8 cellular contexts compared by ENCODE assay signal in the genomic region with DNA sequence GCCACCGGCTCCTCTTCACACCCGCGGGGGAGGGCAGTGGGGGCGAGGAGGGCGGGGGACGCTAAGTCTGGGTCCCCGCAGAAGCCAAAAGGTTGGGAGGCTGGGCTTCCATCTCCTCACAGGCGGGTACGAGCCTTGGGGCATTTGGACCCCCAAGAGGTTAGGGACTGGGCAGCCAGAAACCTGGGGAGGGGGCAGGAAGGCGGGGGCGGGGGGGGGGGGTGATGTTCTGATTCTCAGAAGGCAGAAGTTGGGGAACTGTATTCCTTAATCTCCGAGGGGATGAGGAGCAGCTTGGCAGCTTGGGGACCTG. TPM values are rescaled to one million over a fixed set of nuclear protein-coding genes. Genes with fewer than 3 reads are reported as not detected.
DNase-seq lines count a peak whose midpoint lies in the region; ATAC-seq, FAIRE-seq and TF ChIP-seq lines count a peak whose summit lies in the region.

No MANE protein-coding gene starts in this region.

- H3K4me3 ChIP-seq in AG10803 (ENCODE audit: low read length) (peak overlapping the region; percentile 62), Loucy (ENCODE audit: low read length, poor library complexity, severe bottlenecking) (peak overlapping the region; percentile 82), colonic mucosa (peak overlapping the region; percentile 45)
- peak overlapping the region; percentile 81 for H3K4me3 ChIP-seq in naive thymus-derived CD4-positive, alpha-beta T cell (ENCODE audit: low read length)

- H3F3A ChIP-seq in Loucy (ENCODE audit: low read depth) = peaks cover 4% of the 10 kb centered on the region; the same call in 1 of the 2 replicates

- H3K4me3 Mint-ChIP-seq in naive thymus-derived CD4-positive, alpha-beta T cell = peak overlapping the region; percentile 91 to 96 (median 94)

- H3K9me3 ChIP-seq in Loucy (ENCODE audit: insufficient read depth, low read depth, low read length) (no peaks in the 10 kb centered on the region), colonic mucosa (no peaks in the 10 kb centered on the region)
- no peaks in the 10 kb centered on the region for H3K9me3 ChIP-seq in naive thymus-derived CD4-positive, alpha-beta T cell (ENCODE audit: control insufficient read depth in 2 of 3, low read length in 3 of 3)

- H3K9ac ChIP-seq in Loucy (ENCODE audit: low read depth, low read length, poor library complexity, severe bottlenecking) (peak overlapping the region; percentile 82), colonic mucosa (ENCODE audit: low read depth in 2 of 2, low read length in 2 of 2) (peak overlapping the region; percentile 53 to 99)

- H3K36me3 Mint-ChIP-seq in naive thymus-derived CD4-positive, alpha-beta T cell = peaks cover 0 to 68% (median 4%) of the 10 kb centered on the region in 5 donors

- intact Hi-C loops in colonic mucosa (cut with DNase I) = no loop called here
- intact Hi-C loops in naive thymus-derived CD4-positive, alpha-beta T cell (cut with micrococcal nuclease) = loop anchor here (1.0 to 5.0 kb wide), 6 partner anchors 17 to 971 kb away; partner anchors contain the start of genes KCNN4 (in 1 of the 2), RELB (in 1 of the 2), TOMM40 (in 1 of the 2) and ZNF180 (in 1 of the 2)

- H3K4me1 Mint-ChIP-seq in naive thymus-derived CD4-positive, alpha-beta T cell = peaks cover 35 to 74% (median 66%) of the 10 kb centered on the region in 7 donors

- peaks cover 0 to 3% (median 0%) of the 10 kb centered on the region in 5 donors for H3K27me3 Mint-ChIP-seq in naive thymus-derived CD4-positive, alpha-beta T cell

- peak overlapping the region; percentile 90 for H3K4me2 ChIP-seq in Loucy (ENCODE audit: low read depth, low read length, poor library complexity, severe bottlenecking)

- no peak for ATAC-seq in naive thymus-derived CD4-positive, alpha-beta T cell
- no peak for ATAC-seq in omental fat pad (ENCODE audit: low FRiP score)

- no peaks in the 10 kb centered on the region for H3K9me2 ChIP-seq in Loucy (replicated peaks; ENCODE audit: low read depth, low read length)

- peaks cover 4% of the 10 kb centered on the region for H4K20me1 ChIP-seq in Loucy (ENCODE audit: insufficient read depth, low read length, poor library complexity, severe bottlenecking)

- peak overlapping the region; percentile 13; the same call in 1 of the 2 replicates for H2AFZ ChIP-seq in Loucy (ENCODE audit: low read length)

- peaks cover 12% of the 10 kb centered on the region; the same call in 1 of the 2 replicates for H3K79me2 ChIP-seq in Loucy (ENCODE audit: insufficient read depth, low read length)

- H3K4me1 ChIP-seq in Loucy (ENCODE audit: insufficient read depth, low read length, poor library complexity, severe bottlenecking) (peaks cover 40% of the 10 kb centered on the region), colonic mucosa (peaks cover 31% of the 10 kb centered on the region)
- peaks cover 46 to 60% of the 10 kb centered on the region in 2 donors for H3K4me1 ChIP-seq in naive thymus-derived CD4-positive, alpha-beta T cell (ENCODE audit: control insufficient read depth in 2 of 2, insufficient read depth in 2 of 2, low read length in 2 of 2)

- H3K27me3 ChIP-seq in Loucy (ENCODE audit: insufficient read depth, low read length, poor library complexity, severe bottlenecking) (no peaks in the 10 kb centered on the region), colonic mucosa (no peaks in the 10 kb centered on the region)
- no peaks in the 10 kb centered on the region for H3K27me3 ChIP-seq in naive thymus-derived CD4-positive, alpha-beta T cell (ENCODE audit: control insufficient read depth in 2 of 2, insufficient read depth in 2 of 2, low read length in 2 of 2)

- H3K9me3 Mint-ChIP-seq in naive thymus-derived CD4-positive, alpha-beta T cell = no peaks in the 10 kb centered on the region

- no peaks in the 10 kb centered on the region for H3K36me3 ChIP-seq in Loucy (ENCODE audit: insufficient read depth, low read length)
- peaks cover 14% of the 10 kb centered on the region for H3K36me3 ChIP-seq in colonic mucosa
- peaks cover 0 to 27% (median 3%) of the 10 kb centered on the region in 3 experiments for H3K36me3 ChIP-seq in naive thymus-derived CD4-positive, alpha-beta T cell (ENCODE audit: control insufficient read depth in 2 of 3, insufficient read depth in 3 of 3, low read length in 3 of 3)

- H3K27ac Mint-ChIP-seq in naive thymus-derived CD4-positive, alpha-beta T cell = peak overlapping the region; percentile 93 to 99 (median 97)

- POLR2A ChIA-PET in naive thymus-derived CD4-positive, alpha-beta T cell (lab: Charles Lee) = interaction anchor here (0.6 to 2.6 kb wide), 6 partner anchors 10 to 860 kb away, joined by 3 to 12 read pairs (median 4); no protein-coding TSS in a partner anchor

- no peak for TF ChIP-seq CTCF in AG10803 (conservative IDR thresholded peaks at IDR 0.05; ENCODE audit: low read length)
- no peak for TF ChIP-seq CTCF in Loucy (conservative IDR thresholded peaks at IDR 0.05; ENCODE audit: low read length)
- TF ChIP-seq CTCF in colonic mucosa (IDR thresholded peaks at IDR 0.05) = no peak
- TF ChIP-seq CTCF in omental fat pad (IDR thresholded peaks at IDR 0.05) = no peak

- TF ChIP-seq POLR2A in GM12892 (IDR thresholded peaks at IDR 0.05; ENCODE audit: low read depth, low read length) = no peak

- no peak for FAIRE-seq in GM12892 (lab: Jason Lieb, UNC)

- peak overlapping the region; percentile 99 for H3K27ac ChIP-seq in colonic mucosa
- peak overlapping the region; percentile 97 for H3K27ac ChIP-seq in naive thymus-derived CD4-positive, alpha-beta T cell (ENCODE audit: low read depth, low read length)

- DNase-seq in AG10803 (ENCODE audit: low read depth) = no peak
- DNase-seq in colonic mucosa = no peak
- DNase-seq in naive thymus-derived CD4-positive, alpha-beta T cell = no peak
- no peak for DNase-seq in GM12892 (ENCODE audit: insufficient read length)
- no peak for DNase-seq in HK-2 (ENCODE audit: unreplicated experiment)
- DNase-seq in omental fat pad (ENCODE audit: low spot score) = no peak
- no peak for DNase-seq in ureter (ENCODE audit: low spot score)

- CTCF ChIA-PET in naive thymus-derived CD4-positive, alpha-beta T cell (lab: Charles Lee) = interaction anchor here (1.3 to 1.9 kb wide), 3 partner anchors 17 to 32 kb away, joined by 5 to 17 read pairs (median 9); no protein-coding TSS in a partner anchor

RNA-seq across cellular contexts. Expression of gene BCL3, which starts 5.1 kb away (rescaled TPM):
- 10 to 100 TPM; 76.4 to 99.5 TPM for total RNA-seq in colonic mucosa
- 100 to 1,000 TPM in 1 of 5 experiments, 10 to 100 TPM in 4; 10.2 to 107 (median 94.2) TPM for total RNA-seq in naive thymus-derived CD4-positive, alpha-beta T cell
- 1 to 10 TPM; 3.3 to 8.9 TPM for polyA plus RNA-seq in naive thymus-derived CD4-positive, alpha-beta T cell
- polyA plus RNA-seq in GM12892 (2012; ENCODE audit: missing spikeins) = 3.3 TPM
- 100 to 1,000 TPM in 1 of 4 donors, 10 to 100 TPM in 3; 12.2 to 113 (median 46.2) TPM for total RNA-seq in omental fat pad
- 68.4 TPM for total RNA-seq in ureter

RNA-seq across cellular contexts. Expression of gene CBLC, which starts 24.1 kb away (rescaled TPM):
- 10 to 100 TPM; 65.6 to 78.0 TPM for total RNA-seq in colonic mucosa
- not detected for total RNA-seq in naive thymus-derived CD4-positive, alpha-beta T cell
- polyA plus RNA-seq in naive thymus-derived CD4-positive, alpha-beta T cell = not detected
- polyA plus RNA-seq in GM12892 (2012; ENCODE audit: missing spikeins) = not detected
- total RNA-seq in omental fat pad = under 1 TPM in 1 of 4 donors, not detected in 3; 0.46 TPM
- total RNA-seq in ureter = 49.5 TPM

RNA-seq across cellular contexts. Expression of gene CEACAM16, which starts 54.6 kb away (rescaled TPM):
- under 1 TPM in 1 of 2 donors, not detected in 1; 0.52 TPM for total RNA-seq in colonic mucosa
- total RNA-seq in naive thymus-derived CD4-positive, alpha-beta T cell = not detected
- not detected for polyA plus RNA-seq in naive thymus-derived CD4-positive, alpha-beta T cell
- polyA plus RNA-seq in GM12892 (2012; ENCODE audit: missing spikeins) = not detected
- not detected for total RNA-seq in omental fat pad
- total RNA-seq in ureter = not detected

RNA-seq across cellular contexts. Expression of gene BCAM, which starts 55.3 kb away (rescaled TPM):
- 10 to 100 TPM; 15.1 to 20.7 TPM for total RNA-seq in colonic mucosa
- total RNA-seq in naive thymus-derived CD4-positive, alpha-beta T cell = under 1 TPM in 1 of 5 experiments, not detected in 4; 0.42 TPM
- polyA plus RNA-seq in naive thymus-derived CD4-positive, alpha-beta T cell = not detected
- polyA plus RNA-seq in GM12892 (2012; ENCODE audit: missing spikeins) = not detected
- 10 to 100 TPM; 37.0 to 55.0 (median 43.0) TPM for total RNA-seq in omental fat pad
- 136 TPM for total RNA-seq in ureter

Comparison
In these comparisons a context has a peak if more than half of its experiments do, and no peak if none do; other contexts are left out.
1. RNA of gene CBLC, which starts 24.1 kb away (total RNA-seq): 65.6 to 78.0 TPM in colonic mucosa and 49.5 TPM in ureter (single experiment); not detected in naive thymus-derived CD4-positive, alpha-beta T cell and 0.46 TPM in omental fat pad; every median in the first group is over 10 times any median in the second.
2. Peak in every context shown above with its lines, with median percentiles within 50 percentile points of each other: H3K4me3 ChIP-seq.